ENCODE assay signal across 1 cellular context in genomic region chr17:5464717-5465507, GRCh38.
TF ChIP-seq lines count a peak whose summit lies in the region.

No MANE protein-coding gene starts in this region.

TF ChIP-seq in HepG2, 621 proteins besides CTCF, POLR2A, EP300 and RAD21 (continued from another document and continues in another):
- no peak; the same call in 1 of the 2 replicates for TF ChIP-seq ZNF512B (CRISPR knock-in tag; IDR thresholded peaks at IDR 0.05; ENCODE audit: borderline replicate concordance)
- no peak for TF ChIP-seq HCFC1 (IDR thresholded peaks at IDR 0.05; ENCODE audit: low read depth, low read length)
- TF ChIP-seq PATZ1 (CRISPR knock-in tag; IDR thresholded peaks at IDR 0.05): peak; percentile 54; the same call in 1 of the 2 replicates
- peak; percentile 89 for TF ChIP-seq TFE3 (CRISPR knock-in tag; IDR thresholded peaks at IDR 0.05)
- no peak for TF ChIP-seq NRL (CRISPR knock-in tag; IDR thresholded peaks at IDR 0.05; ENCODE audit: borderline replicate concordance)
- no peak for TF ChIP-seq ZNF724P (CRISPR knock-in tag; IDR thresholded peaks at IDR 0.05; ENCODE audit: borderline replicate concordance)
- TF ChIP-seq SP4 (CRISPR knock-in tag; IDR thresholded peaks at IDR 0.05): no peak
- no peak for TF ChIP-seq ZFP36L1 (CRISPR knock-in tag; IDR thresholded peaks at IDR 0.05)
- TF ChIP-seq MYPOP (CRISPR knock-in tag; IDR thresholded peaks at IDR 0.05): 0 out of 2 replicates have a peak, but pooled peaks have one; percentile 34
- TF ChIP-seq HMGXB4 (CRISPR knock-in tag; IDR thresholded peaks at IDR 0.05; ENCODE audit: borderline replicate concordance in 1 of 2, low read depth in 1 of 2): no peak
- TF ChIP-seq JARID2 (CRISPR knock-in tag; IDR thresholded peaks at IDR 0.05; ENCODE audit: insufficient replicate concordance): no peak
- peak; percentile 81 for TF ChIP-seq ZNF710 (CRISPR knock-in tag; IDR thresholded peaks at IDR 0.05; ENCODE audit: borderline replicate concordance)
- no peak for TF ChIP-seq GLI4 (CRISPR knock-in tag; IDR thresholded peaks at IDR 0.05; ENCODE audit: borderline replicate concordance)
- TF ChIP-seq FOXA3 (CRISPR knock-in tag; IDR thresholded peaks at IDR 0.05): no peak
- no peak for TF ChIP-seq CSRNP1 (CRISPR knock-in tag; IDR thresholded peaks at IDR 0.05)
- TF ChIP-seq ZBTB26 (CRISPR knock-in tag; IDR thresholded peaks at IDR 0.05; ENCODE audit: borderline replicate concordance): no peak
- TF ChIP-seq SIX1 (CRISPR knock-in tag; IDR thresholded peaks at IDR 0.05; ENCODE audit: borderline replicate concordance): no peak
- TF ChIP-seq ARNT2 (CRISPR knock-in tag; IDR thresholded peaks at IDR 0.05; ENCODE audit: low read depth): no peak
- no peak for TF ChIP-seq HOXA9 (CRISPR knock-in tag; IDR thresholded peaks at IDR 0.05; ENCODE audit: borderline replicate concordance)
- no peak for TF ChIP-seq ZNF101 (CRISPR knock-in tag; IDR thresholded peaks at IDR 0.05; ENCODE audit: borderline replicate concordance, low read depth)
- TF ChIP-seq GATA4 (IDR thresholded peaks at IDR 0.05; ENCODE audit: borderline replicate concordance, low read depth): no peak
- TF ChIP-seq KAT8 (CRISPR knock-in tag; IDR thresholded peaks at IDR 0.05): no peak
- no peak for TF ChIP-seq CENPX (CRISPR knock-in tag; IDR thresholded peaks at IDR 0.05)
- no peak for TF ChIP-seq ZNF576 (CRISPR knock-in tag; IDR thresholded peaks at IDR 0.05)
- TF ChIP-seq PRDM10 (CRISPR knock-in tag; IDR thresholded peaks at IDR 0.05; ENCODE audit: low read depth): no peak
- peak; percentile 66; the same call in 1 of the 2 replicates for TF ChIP-seq SNAPC4 (CRISPR knock-in tag; IDR thresholded peaks at IDR 0.05)
- no peak for TF ChIP-seq RFX1 (IDR thresholded peaks at IDR 0.05)
- TF ChIP-seq AKAP8 (CRISPR knock-in tag; IDR thresholded peaks at IDR 0.05): no peak
- TF ChIP-seq RFXANK (CRISPR knock-in tag; IDR thresholded peaks at IDR 0.05): peak; percentile 40; the same call in 1 of the 2 replicates
- no peak for TF ChIP-seq TMF1 (CRISPR knock-in tag; IDR thresholded peaks at IDR 0.05; ENCODE audit: low read depth)
